Comparison of ENCODE assay signal across 10 cellular contexts in the genomic region with DNA sequence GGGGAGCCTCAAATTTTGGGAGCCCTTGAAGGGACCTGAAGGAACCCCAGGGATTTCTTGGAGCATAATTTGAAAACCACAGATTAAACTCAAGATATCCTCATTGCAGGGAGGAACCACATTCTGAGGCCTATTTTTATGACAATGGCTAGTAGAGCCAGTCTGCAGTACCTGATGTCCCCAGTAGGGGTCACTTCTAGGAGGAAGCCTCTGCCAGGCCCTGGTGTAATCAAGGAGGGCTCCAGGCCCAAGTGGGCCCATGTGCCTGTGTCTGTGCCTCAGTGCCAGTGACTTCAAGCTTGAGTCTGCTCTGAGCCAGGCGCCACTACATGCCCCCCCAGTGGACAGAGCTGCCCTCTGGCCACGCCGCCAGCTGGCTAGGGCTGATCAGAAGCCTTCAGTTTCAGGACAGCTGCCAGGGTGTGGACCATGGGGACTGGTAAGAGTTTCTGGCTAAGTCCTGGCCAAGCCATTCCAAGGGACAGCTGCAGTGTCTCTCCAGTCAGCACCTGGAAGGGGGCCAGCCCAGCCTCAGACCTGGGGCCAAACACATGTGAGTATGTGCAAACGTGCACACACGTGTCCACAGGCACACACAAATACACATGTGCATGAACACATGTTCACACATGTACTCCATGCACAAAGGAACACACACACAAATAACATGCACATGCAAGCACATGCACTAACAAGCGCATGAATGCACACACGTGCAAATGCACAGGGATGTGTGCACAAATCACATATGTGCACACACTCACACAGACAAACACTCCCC. TPM values are rescaled to one million over a fixed set of nuclear protein-coding genes. Genes with fewer than 3 reads are reported as not detected.
A peak's percentile ranks its signal among the peaks of the same experiment; 100 is the strongest.
DNase-seq lines count a peak whose midpoint lies in the region; ATAC-seq and TF ChIP-seq lines count a peak whose summit lies in the region.
"Had no signal": no experiment of that assay in that cellular context is flagged by ENCODE, and none has a peak within 500 bp of the region (broad histone marks: within the 10 kb centered on the region; RNA-seq: fewer than 3 reads in every experiment).

No MANE protein-coding gene starts in this region.

- no peak for ATAC-seq in natural killer cell
- ATAC-seq in GM19395 (IDR thresholded peaks at IDR 0.05; ENCODE audit: unreplicated experiment), result no peak

- no peaks in the 10 kb centered on the region for H3K36me3 ChIP-seq in uterus

- H3K4me3 ChIP-seq in choroid plexus epithelial cell (ENCODE audit: low read depth, low read length) (no peak overlapping the region), uterus (no peak overlapping the region)

- DNase-seq in CD14-positive monocyte (ENCODE audit: low spot score) (peak; percentile 45), Kasumi-1 (lab: John Stamatoyannopoulos, UW) (peak; percentile 4 to 5), choroid plexus epithelial cell (ENCODE audit: low read depth) (peak; percentile 12), natural killer cell (no peak), uterus (no peak), posterior vena cava (ENCODE audit: low spot score) (no peak), DMS79 (lab: John Stamatoyannopoulos, UW) (no peak)
- DNase-seq: NCI-H1436 had no signal

- H3K36me3 Mint-ChIP-seq in CD14-positive monocyte (peaks cover 0 to 2% of the 10 kb centered on the region in 2 donors), natural killer cell (no peaks in the 10 kb centered on the region)

- no peak overlapping the region for H3K27ac ChIP-seq in uterus

- no peak for TF ChIP-seq POLR2A in uterus (IDR thresholded peaks at IDR 0.05)

- H3K9me3 Mint-ChIP-seq in CD14-positive monocyte (peaks cover 0 to 12% (median 9%) of the 10 kb centered on the region in 7 donors), natural killer cell (no peaks in the 10 kb centered on the region)

- H3K27ac Mint-ChIP-seq in CD14-positive monocyte, result no peak overlapping the region
- no peak overlapping the region for H3K27ac Mint-ChIP-seq in natural killer cell

- H3K27me3 ChIP-seq in uterus, result no peaks in the 10 kb centered on the region

- TF ChIP-seq CTCF in CD14-positive monocyte (IDR thresholded peaks at IDR 0.05) (peak; percentile 63), choroid plexus epithelial cell (conservative IDR thresholded peaks at IDR 0.05; ENCODE audit: low read depth, low read length) (peak; percentile 69), natural killer cell (IDR thresholded peaks at IDR 0.05) (peak; percentile 24), uterus (IDR thresholded peaks at IDR 0.05) (no peak)

- peaks cover 0 to 5% of the 10 kb centered on the region in 2 donors for H3K4me1 ChIP-seq in uterus

- H3K4me3 Mint-ChIP-seq in CD14-positive monocyte (no peak overlapping the region), natural killer cell (no peak overlapping the region)

- H3K4me1 Mint-ChIP-seq in CD14-positive monocyte (peaks cover 29% of the 10 kb centered on the region), natural killer cell (peaks cover 0 to 13% of the 10 kb centered on the region in 2 donors)

- H3K9me3 ChIP-seq in uterus, result peaks cover 0 to 6% of the 10 kb centered on the region in 2 donors

- peaks cover 1 to 8% (median 2%) of the 10 kb centered on the region in 3 donors for H3K27me3 Mint-ChIP-seq in CD14-positive monocyte (ENCODE audit: low read depth in 3 of 3)
- H3K27me3 Mint-ChIP-seq in natural killer cell (ENCODE audit: low read depth in 2 of 2), result no peaks in the 10 kb centered on the region

- intact Hi-C loops in CD14-positive monocyte (cut with micrococcal nuclease), result loop anchor here (5.0 kb wide), 3 partner anchors 56 to 126 kb away; partner anchors contain the start of genes CEBPA (in 1 of the 2) and CEBPG (in 1 of the 2)
- intact Hi-C loops in natural killer cell (cut with micrococcal nuclease), result no loop called here
- intact Hi-C loops in uterus (cut with DNase I; ENCODE audit: low total_unique reads), result no loop called here
- intact Hi-C loops in posterior vena cava (cut with DNase I), result loop anchor here in 1 of 2 donors (10.0 kb wide), 1 partner anchor 529 kb away; no protein-coding TSS in a partner anchor

RNA-seq across cellular contexts. Expression of gene SLC7A10, which starts 20.5 kb away (rescaled TPM):
- polyA plus RNA-seq in CD14-positive monocyte, result not detected
- not detected for total RNA-seq in natural killer cell
- total RNA-seq in uterus, result not detected
- total RNA-seq in posterior vena cava, result not detected
- polyA plus RNA-seq: aorta had no signal

RNA-seq across cellular contexts. Expression of gene LRP3, which starts 52.0 kb away (rescaled TPM):
- polyA plus RNA-seq in CD14-positive monocyte, result 1 to 10 TPM; 1.4 to 4.1 TPM
- total RNA-seq in natural killer cell, result under 1 TPM in 2 of 3 donors, not detected in 1; 0.33 to 0.38 TPM
- total RNA-seq in uterus, result 10 to 100 TPM in 3 of 4 donors, 1 to 10 TPM in 1; 5.9 to 26.9 (median 23.3) TPM
- total RNA-seq in posterior vena cava, result 10 to 100 TPM; 36.1 to 36.8 TPM

RNA-seq across cellular contexts. Expression of gene CEBPA, which starts 56.2 kb away (rescaled TPM):
- 10 to 100 TPM; 17.9 to 47.5 TPM for polyA plus RNA-seq in CD14-positive monocyte
- total RNA-seq in natural killer cell, result 10 to 100 TPM in 1 of 3 donors, 1 to 10 TPM in 2; 7.6 to 19.5 (median 8.2) TPM
- 1 to 10 TPM; 1.3 to 9.1 (median 5.0) TPM for total RNA-seq in uterus
- 1 to 10 TPM; 6.3 to 8.0 TPM for total RNA-seq in posterior vena cava

Comparison
In these comparisons a context has a peak if more than half of its experiments do, and no peak if none do; other contexts are left out.
1. DNase-seq: peak in CD14-positive monocyte (single experiment), Kasumi-1 (2 of 2) and choroid plexus epithelial cell (single experiment); none in natural killer cell (single experiment), uterus (0 of 2), posterior vena cava (single experiment) and DMS79 (single experiment).
2. CTCF ChIP-seq: peak in CD14-positive monocyte (single experiment), choroid plexus epithelial cell (single experiment) and natural killer cell (single experiment); none in uterus (0 of 4).
3. RNA of gene LRP3, which starts 52.0 kb away (total RNA-seq): 36.1 to 36.8 TPM in posterior vena cava and 5.9 to 26.9 TPM in uterus; 0.33 to 0.38 TPM in natural killer cell; every median in the first group is over 4 times any median in the second.
4. intact Hi-C loops: an anchor here in CD14-positive monocyte (5.0 kb wide); none called in natural killer cell and uterus.